ENCODE assay signal across 12 cellular contexts in genomic region chr19:40842012-40842411, GRCh38. TPM values are rescaled to one million over a fixed set of nuclear protein-coding genes. Genes with fewer than 3 reads are reported as not detected.
"Had no signal": no experiment of that assay in that cellular context is flagged by ENCODE, and none has a peak within 500 bp of the region (broad histone marks: within the 10 kb centered on the region; RNA-seq: fewer than 3 reads in every experiment).

No MANE protein-coding gene starts in this region.

RNA-seq across cellular contexts. Expression of gene CYP2A6, which starts 8.2 kb away (rescaled TPM):
- total RNA-seq: stomach, suprapubic skin, temporal lobe, testis, thoracic aorta, thyroid gland, transverse colon, upper lobe of right lung, ureter, urinary bladder had no signal
- polyA plus RNA-seq: stomach had no signal

RNA-seq across cellular contexts. Expression of gene CYP2A7, which starts 40.0 kb away (rescaled TPM):
- total RNA-seq: stomach, subcutaneous adipose tissue, suprapubic skin, temporal lobe, thoracic aorta, thyroid gland, tibial nerve, transverse colon, ureter, urinary bladder had no signal
- polyA plus RNA-seq: stomach had no signal
